In genomic region chr17:70675070-70675590, GRCh38 we compare ENCODE assay signal across 20 cellular contexts.
"Had no signal": no experiment of that assay in that cellular context is flagged by ENCODE, and none has a peak within 500 bp of the region (broad histone marks: within the 10 kb centered on the region; RNA-seq: fewer than 3 reads in every experiment).

No MANE protein-coding gene starts in this region.

- H3K27ac ChIP-seq: dorsolateral prefrontal cortex, stomach had no signal

- ATAC-seq: naive thymus-derived CD4-positive, alpha-beta T cell; right cardiac atrium had no signal

- H3K36me3 ChIP-seq: stomach had no signal

- H3K36me3 Mint-ChIP-seq: naive thymus-derived CD4-positive, alpha-beta T cell; type B pancreatic cell had no signal

- FAIRE-seq: islet of Langerhans, small intestine, urothelium cell line had no signal

- H3K4me1 ChIP-seq: stomach had no signal

- H3K27ac Mint-ChIP-seq: naive thymus-derived CD4-positive, alpha-beta T cell; nephron progenitor cell; progenitor cell of endocrine pancreas; type B pancreatic cell had no signal

- H3K4me3 Mint-ChIP-seq: naive thymus-derived CD4-positive, alpha-beta T cell; nephron progenitor cell; type B pancreatic cell had no signal

- H3K4me3 ChIP-seq: dorsolateral prefrontal cortex, stomach had no signal

- H3K27me3 Mint-ChIP-seq: naive thymus-derived CD4-positive, alpha-beta T cell; progenitor cell of endocrine pancreas; type B pancreatic cell had no signal

- DNase-seq: cortex of kidney; dorsolateral prefrontal cortex; effector CD8-positive, alpha-beta T cell; foreskin melanocyte; head of caudate nucleus; hypothalamus; kidney glomerular epithelial cell; mammary epithelial cell; naive thymus-derived CD4-positive, alpha-beta T cell; nephron progenitor cell; right cardiac atrium; small intestine; stimulated activated CD4-positive, alpha-beta T cell treated with anti-CD3 and anti-CD28 coated beads, Interleukin-12 subunit alpha, Interleukin-12 subunit beta, amount 100 ng/mL, for 4 hours; stimulated activated naive CD4-positive, alpha-beta T cell; stomach; substantia nigra had no signal

- H3K27me3 ChIP-seq: dorsolateral prefrontal cortex had no signal

- H3K4me1 Mint-ChIP-seq: naive thymus-derived CD4-positive, alpha-beta T cell had no signal

- H3K9me3 Mint-ChIP-seq: type B pancreatic cell had no signal

- H3K9me3 ChIP-seq: stomach had no signal
